In the genomic region with DNA sequence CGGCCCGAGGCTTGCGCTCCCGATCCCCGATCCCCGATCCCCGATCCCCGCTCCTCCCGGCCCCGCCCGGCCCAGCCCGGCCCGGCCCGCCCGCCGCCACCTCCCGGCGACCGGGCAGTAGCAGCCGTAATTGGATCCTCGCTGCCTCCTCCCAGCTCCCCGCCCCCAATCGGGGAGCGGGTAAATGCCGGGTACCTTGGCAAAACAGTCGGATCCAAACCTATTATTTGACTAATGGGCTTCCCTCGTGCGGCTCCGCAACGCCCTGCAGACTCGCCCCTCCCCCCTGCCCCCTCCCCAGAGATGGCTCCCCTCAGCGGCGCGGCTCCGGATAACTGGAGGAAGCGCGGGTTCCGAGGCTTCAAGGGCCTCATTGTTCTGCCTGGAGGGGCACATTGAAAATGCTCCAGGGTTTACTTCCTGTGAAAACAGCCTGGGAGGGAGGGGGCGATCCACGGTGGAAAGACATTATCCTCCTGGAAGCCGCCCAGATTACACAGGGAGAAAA, we compare ENCODE assay signal across 8 cellular contexts.
DNase-seq lines count a peak whose midpoint lies in the region; ATAC-seq, FAIRE-seq and TF ChIP-seq lines count a peak whose summit lies in the region.

No MANE protein-coding gene starts in this region.

- 0% methylated on average over 8 of the region's 41 CpGs for whole genome bisulfite sequencing in mammary epithelial cell (ENCODE audit: low coverage, missing lambda C conversion rate)
- 1% methylated on average over 23 to 41 of the region's 41 CpGs for WGBS in small intestine, 3 donors

- H3K4me3 Mint-ChIP-seq in T-cell (peak overlapping the region; percentile 85 to 92 (median 89)), immature natural killer cell (peak overlapping the region; percentile 91 to 94 (median 93))

- DNase-seq in GM12891 (ENCODE audit: insufficient read length, low spot score) (peak; percentile 49), NCI-H1105 (lab: John Stamatoyannopoulos, UW) (peak; percentile 85), T-cell (peak in 26 of 34 experiments; percentile 3 to 52 (median 21)), mammary epithelial cell (no peak), immature natural killer cell (no peak), small intestine (peak; percentile 51), KG1 (lab: John Stamatoyannopoulos, UW) (no peak)

- peak overlapping the region; percentile 19 for H2AFZ ChIP-seq in mammary epithelial cell (ENCODE audit: low read depth, low read length)

- CTCF ChIA-PET in T-cell (lab: Charles Lee): interaction anchor here (0.6 to 1.3 kb wide), 7 partner anchors 9 to 1208 kb away, joined by 3 to 6 read pairs (median 3); no protein-coding TSS in a partner anchor
- CTCF ChIA-PET in mammary epithelial cell (lab: Charles Lee; ENCODE audit: low non-redundant PET): interaction anchor here (0.7 to 0.8 kb wide), 3 partner anchors 9 to 1006 kb away, joined by 3 to 6 read pairs (median 4); no protein-coding TSS in a partner anchor

- H3K4me1 ChIP-seq in mammary epithelial cell (ENCODE audit: insufficient read depth, low read length) (peaks cover 43% of the 10 kb centered on the region), small intestine (ENCODE audit: control insufficient read depth in 2 of 2, insufficient read depth in 1 of 2, low read depth in 1 of 2, low read length in 1 of 2) (no peaks in the 10 kb centered on the region)

- peak overlapping the region; percentile 63 for H3K4me2 ChIP-seq in mammary epithelial cell (ENCODE audit: insufficient read depth, low read depth, low read length)

- no peaks in the 10 kb centered on the region for H4K20me1 ChIP-seq in mammary epithelial cell (ENCODE audit: insufficient read depth, low read length)

- H3K27ac Mint-ChIP-seq in T-cell (peak overlapping the region; percentile 91), immature natural killer cell (peak overlapping the region; percentile 81 to 96 (median 93))

- H3K36me3 ChIP-seq in mammary epithelial cell (ENCODE audit: insufficient read depth, low read length) (no peaks in the 10 kb centered on the region), small intestine (ENCODE audit: control insufficient read depth in 2 of 2, insufficient read depth in 2 of 2, low read length in 2 of 2) (no peaks in the 10 kb centered on the region)

- no peak for TF ChIP-seq POLR2A in GM12891 (IDR thresholded peaks at IDR 0.05; ENCODE audit: low read depth, low read length)

- H3K36me3 Mint-ChIP-seq in T-cell (no peaks in the 10 kb centered on the region), immature natural killer cell (peaks cover 0 to 5% (median 0%) of the 10 kb centered on the region in 3 donors)

- POLR2A ChIA-PET in T-cell (lab: Charles Lee): interaction anchor here (0.5 to 0.7 kb wide), 2 partner anchors 120 to 428 kb away, joined by 3 read pairs; no protein-coding TSS in a partner anchor

- H3K27me3 ChIP-seq in mammary epithelial cell (ENCODE audit: insufficient read depth, low read length) (no peaks in the 10 kb centered on the region), small intestine (ENCODE audit: control insufficient read depth in 2 of 2, insufficient read depth in 2 of 2, low read length in 2 of 2) (no peaks in the 10 kb centered on the region)

- peak overlapping the region; percentile 16 to 37 (median 33) for H3K4me3 ChIP-seq in mammary epithelial cell (replicated peaks in 1 of 3; ENCODE audit: insufficient read depth in 1 of 3, low read depth in 2 of 3, low read length in 3 of 3)
- H3K4me3 ChIP-seq in small intestine (ENCODE audit: low read depth in 1 of 2, low read length in 2 of 2): peak overlapping the region in 1 of 2 donors; percentile 59

- H3K27ac ChIP-seq in mammary epithelial cell (ENCODE audit: insufficient read depth, low read depth, low read length) (peak overlapping the region; percentile 86), small intestine (ENCODE audit: low read depth in 1 of 2, low read length in 1 of 2) (peak overlapping the region in 1 of 2 donors; percentile 89)

- FAIRE-seq in GM12891 (lab: Jason Lieb, UNC): no peak
- FAIRE-seq in small intestine (lab: Jason Lieb, UNC): no peak

- no TSS peak for BruUV-seq in mammary epithelial cell (replicated peaks; lab: Mats Ljungman, UMichigan)

- intact Hi-C loops in mammary epithelial cell (cut with micrococcal nuclease): loop anchor here (1.0 to 5.0 kb wide), 4 partner anchors 45 to 927 kb away; no protein-coding TSS in a partner anchor

- no peaks in the 10 kb centered on the region for H3K79me2 ChIP-seq in mammary epithelial cell (ENCODE audit: insufficient read depth, low read length)

- in situ Hi-C loops in mammary epithelial cell (cut with MboI; ENCODE audit: low sequenced_read_pairs in 2 of 2): no loop called here

- peak; percentile 49 for ATAC-seq in HG02642 (IDR thresholded peaks at IDR 0.05; ENCODE audit: poor library complexity, unreplicated experiment)
- ATAC-seq in T-cell (replicated peaks in 1 of 4): peak; percentile 48 to 56 (median 54)

- no peak for TF ChIP-seq CTCF in mammary epithelial cell (conservative IDR thresholded peaks at IDR 0.05 in 1 of 2, IDR thresholded peaks at IDR 0.05 in 1 of 2; ENCODE audit: extremely low read depth in 1 of 2, insufficient read depth in 1 of 2, low read depth in 1 of 2, low read length in 2 of 2)

- no peaks in the 10 kb centered on the region for H3K9me3 Mint-ChIP-seq in T-cell
- no peaks in the 10 kb centered on the region for H3K9me3 Mint-ChIP-seq in immature natural killer cell

- H3K27me3 Mint-ChIP-seq in T-cell (no peaks in the 10 kb centered on the region), immature natural killer cell (ENCODE audit: low read depth in 3 of 3) (peaks cover 6 to 15% (median 7%) of the 10 kb centered on the region in 3 donors)

- H3K9me3 ChIP-seq in mammary epithelial cell (replicated peaks; ENCODE audit: insufficient read depth, low read length): no peaks in the 10 kb centered on the region
- H3K9me3 ChIP-seq in small intestine (ENCODE audit: control insufficient read depth, low read depth): no peaks in the 10 kb centered on the region

- H3K4me1 Mint-ChIP-seq in T-cell (peaks cover 13 to 20% (median 14%) of the 10 kb centered on the region in 3 donors), immature natural killer cell (peaks cover 11 to 19% of the 10 kb centered on the region in 2 donors)

- dilution Hi-C loops in mammary epithelial cell (cut with HindIII; ENCODE audit: low sequenced_read_pairs): no loop called here

- H3K9ac ChIP-seq in mammary epithelial cell (ENCODE audit: insufficient read depth, low read length): peak overlapping the region; percentile 46

TF ChIP-seq in GM12891, 5 proteins besides CTCF, POLR2A, EP300 and RAD21:
- TF ChIP-seq POU2F2 (IDR thresholded peaks at IDR 0.05; ENCODE audit: low read depth, low read length): no peak
- no peak for TF ChIP-seq SPI1 (IDR thresholded peaks at IDR 0.05; ENCODE audit: low read depth, low read length)
- no peak for TF ChIP-seq POLR2AphosphoS5 (IDR thresholded peaks at IDR 0.05; ENCODE audit: low read depth, low read length)
- TF ChIP-seq PAX5 (IDR thresholded peaks at IDR 0.05; ENCODE audit: insufficient read depth, low read length, severe bottlenecking): no peak
- no peak for TF ChIP-seq TAF1 (IDR thresholded peaks at IDR 0.05; ENCODE audit: low read depth, low read length)

Comparison
In these comparisons a context has a peak if more than half of its experiments do, and no peak if none do; other contexts are left out.
1. DNase-seq: peak in GM12891 (single experiment), NCI-H1105 (single experiment), T-cell (26 of 34) and small intestine (single experiment); none in mammary epithelial cell (single experiment), immature natural killer cell (0 of 3) and KG1 (single experiment).